Comparison of ENCODE assay signal across 18 cellular contexts in the genomic region with DNA sequence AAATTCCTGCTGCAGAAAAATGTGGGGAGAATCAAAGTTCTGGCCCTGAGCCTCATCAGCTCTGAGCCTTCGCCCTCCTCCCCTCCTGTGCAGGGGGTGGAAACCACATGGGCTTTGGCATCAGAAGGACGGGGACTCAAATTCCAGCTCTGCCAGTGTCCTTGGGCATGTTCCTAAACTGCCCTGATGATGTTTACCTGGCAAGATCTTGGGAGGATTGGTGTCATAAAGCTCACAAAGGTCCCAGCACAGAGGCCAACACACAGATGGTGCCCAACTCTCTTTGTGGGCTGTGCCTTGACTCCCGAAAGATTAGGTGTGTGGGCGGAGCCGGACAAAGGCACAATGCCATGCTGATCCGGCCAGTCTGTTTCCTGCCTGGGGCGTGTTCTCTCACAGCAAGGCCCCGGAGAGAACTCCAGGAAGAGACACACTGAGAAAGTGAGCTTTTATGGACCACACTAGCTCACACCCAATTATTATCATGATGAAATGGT. TPM values are rescaled to one million over a fixed set of nuclear protein-coding genes. Genes with fewer than 3 reads are reported as not detected.
DNase-seq lines count a peak whose midpoint lies in the region; ATAC-seq and TF ChIP-seq lines count a peak whose summit lies in the region.
"Had no signal": no experiment of that assay in that cellular context is flagged by ENCODE, and none has a peak within 500 bp of the region (broad histone marks: within the 10 kb centered on the region; RNA-seq: fewer than 3 reads in every experiment).

No MANE protein-coding gene starts in this region.

- no peak overlapping the region for H3K27ac Mint-ChIP-seq in activated naive CD4-positive, alpha-beta T cell treated with anti-CD3 and anti-CD28 coated beads for 36 hours
- H3K27ac Mint-ChIP-seq: activated naive CD8-positive, alpha-beta T cell treated with anti-CD3 and anti-CD28 coated beads for 36 hours; dendritic cell treated with granulocyte-macrophage colony-stimulating factor and Interleukin-4, amounts not matched to agents 40 ng/mL and 50 ng/mL, for 4 days; WTC11 had no signal

- DNase-seq in SIG-M5 treated with dmso at 0.1 percent for 504 hours (lab: John Stamatoyannopoulos, UW; ENCODE audit: unreplicated experiment) = peak; percentile 42
- DNase-seq in SIG-M5 (lab: John Stamatoyannopoulos, UW) = no peak
- DNase-seq in breast epithelium (ENCODE audit: low spot score in 2 of 2) = peak; percentile 92
- no peak for DNase-seq in left lung
- DNase-seq in ureter (ENCODE audit: low spot score) = peak; percentile 82
- DNase-seq in activated gamma-delta T cell (lab: John Stamatoyannopoulos, UW) = no peak
- no peak for DNase-seq in activated naive CD4-positive, alpha-beta T cell treated with anti-CD3 and anti-CD28 coated beads for 36 hours
- DNase-seq: activated CD8-positive, alpha-beta memory T cell treated with anti-CD3 and anti-CD28 coated beads, Interleukin-2, amount 50 U/mL, for 4 hours; activated naive CD8-positive, alpha-beta T cell treated with anti-CD3 and anti-CD28 coated beads for 36 hours; foreskin fibroblast; KG1; NCI-H187; NCI-H526; tibial artery had no signal

- intact Hi-C loops in breast epithelium (cut with DNase I; ENCODE audit: low total_unique reads) (no loop called here), left lung (cut with DNase I) (no loop called here)
- intact Hi-C loops in activated naive CD4-positive, alpha-beta T cell treated with anti-CD3 and anti-CD28 coated beads for 36 hours (cut with micrococcal nuclease) = no loop called here

- H3K27ac ChIP-seq in breast epithelium = peak overlapping the region; percentile 86 to 87
- no peak overlapping the region for H3K27ac ChIP-seq in left lung
- H3K27ac ChIP-seq: SJSA1, tibial artery had no signal

- ATAC-seq in left lung (peak; percentile 69), HG02571 (IDR thresholded peaks at IDR 0.05; ENCODE audit: unreplicated experiment) (no peak)
- ATAC-seq: WTC11 had no signal

- no peaks in the 10 kb centered on the region for H3K27me3 ChIP-seq in breast epithelium
- H3K27me3 ChIP-seq in left lung = peaks cover 0 to 12% of the 10 kb centered on the region in 2 donors
- H3K27me3 ChIP-seq: SJSA1, tibial artery had no signal

- no peak for TF ChIP-seq POLR2A in breast epithelium (IDR thresholded peaks at IDR 0.05)

- no peaks in the 10 kb centered on the region for H3K36me3 ChIP-seq in breast epithelium
- H3K36me3 ChIP-seq in left lung = no peaks in the 10 kb centered on the region
- H3K36me3 ChIP-seq: SJSA1, tibial artery had no signal

- no peak overlapping the region for H3K4me3 Mint-ChIP-seq in activated naive CD4-positive, alpha-beta T cell treated with anti-CD3 and anti-CD28 coated beads for 36 hours
- H3K4me3 Mint-ChIP-seq: activated naive CD8-positive, alpha-beta T cell treated with anti-CD3 and anti-CD28 coated beads for 36 hours; dendritic cell treated with granulocyte-macrophage colony-stimulating factor and Interleukin-4, amounts not matched to agents 40 ng/mL and 50 ng/mL, for 4 days; WTC11 had no signal

- no peaks in the 10 kb centered on the region for H3K36me3 Mint-ChIP-seq in activated naive CD4-positive, alpha-beta T cell treated with anti-CD3 and anti-CD28 coated beads for 36 hours (ENCODE audit: low read depth)
- H3K36me3 Mint-ChIP-seq: activated naive CD8-positive, alpha-beta T cell treated with anti-CD3 and anti-CD28 coated beads for 36 hours; WTC11 had no signal

- peaks cover 12% of the 10 kb centered on the region for H3K27me3 Mint-ChIP-seq in activated naive CD4-positive, alpha-beta T cell treated with anti-CD3 and anti-CD28 coated beads for 36 hours (ENCODE audit: low read depth)

- H3K9me3 ChIP-seq in breast epithelium (peaks cover 0 to under 1% of the 10 kb centered on the region in 2 donors), left lung (no peaks in the 10 kb centered on the region)
- H3K9me3 ChIP-seq: SJSA1, tibial artery had no signal

- no peaks in the 10 kb centered on the region for H3K9me3 Mint-ChIP-seq in activated naive CD4-positive, alpha-beta T cell treated with anti-CD3 and anti-CD28 coated beads for 36 hours
- H3K9me3 Mint-ChIP-seq: activated naive CD8-positive, alpha-beta T cell treated with anti-CD3 and anti-CD28 coated beads for 36 hours; dendritic cell treated with granulocyte-macrophage colony-stimulating factor and Interleukin-4, amounts not matched to agents 40 ng/mL and 50 ng/mL, for 4 days had no signal

- TF ChIP-seq CTCF in breast epithelium (IDR thresholded peaks at IDR 0.05) (no peak), left lung (IDR thresholded peaks at IDR 0.05) (no peak)

- CTCF ChIA-PET in activated naive CD4-positive, alpha-beta T cell treated with anti-CD3 and anti-CD28 coated beads for 36 hours (lab: Charles Lee) = no interaction called here

- H3K4me1 ChIP-seq in breast epithelium (peaks cover 0 to 10% of the 10 kb centered on the region in 2 donors), left lung (peaks cover 0 to 5% of the 10 kb centered on the region in 2 donors)
- H3K4me1 ChIP-seq: SJSA1 had no signal

- no peaks in the 10 kb centered on the region for H3K4me1 Mint-ChIP-seq in activated naive CD4-positive, alpha-beta T cell treated with anti-CD3 and anti-CD28 coated beads for 36 hours (ENCODE audit: low read depth)
- H3K4me1 Mint-ChIP-seq: activated naive CD8-positive, alpha-beta T cell treated with anti-CD3 and anti-CD28 coated beads for 36 hours had no signal

- H3K4me3 ChIP-seq in breast epithelium (no peak overlapping the region), left lung (no peak overlapping the region)
- H3K4me3 ChIP-seq: SJSA1, tibial artery had no signal

RNA-seq across cellular contexts. Expression of gene CLMN, which starts 20.5 kb away (rescaled TPM):
- total RNA-seq in breast epithelium = 10 to 100 TPM; 23.7 to 73.6 (median 48.5) TPM
- total RNA-seq in left lung = 10 to 100 TPM; 20.1 to 30.0 TPM
- 91.9 TPM for total RNA-seq in ureter
- 1 to 10 TPM; 1.9 to 2.6 TPM for total RNA-seq in activated naive CD4-positive, alpha-beta T cell treated with anti-CD3 and anti-CD28 coated beads for 36 hours

Comparison
In these comparisons a context has a peak if more than half of its experiments do, and no peak if none do; other contexts are left out.
1. DNase-seq: peak in SIG-M5 treated with dmso at 0.1 percent for 504 hours (single experiment), breast epithelium (2 of 2) and ureter (single experiment); none in SIG-M5 (single experiment), left lung (0 of 2), activated gamma-delta T cell (single experiment) and activated naive CD4-positive, alpha-beta T cell treated with anti-CD3 and anti-CD28 coated beads for 36 hours (single experiment).
2. H3K27ac ChIP-seq: peak in breast epithelium (2 of 2); none in left lung (0 of 2).
3. RNA of gene CLMN, which starts 20.5 kb away (total RNA-seq): 91.9 TPM in ureter (single experiment), 23.7 to 73.6 TPM in breast epithelium and 20.1 to 30.0 TPM in left lung; 1.9 to 2.6 TPM in activated naive CD4-positive, alpha-beta T cell treated with anti-CD3 and anti-CD28 coated beads for 36 hours; every median in the first group is over 4 times any median in the second.